22 cellular contexts compared by ENCODE assay signal in genomic region chr4:131764730-131765129, GRCh38.
"Had no signal": no experiment of that assay in that cellular context is flagged by ENCODE, and none has a peak within 500 bp of the region (broad histone marks: within the 10 kb centered on the region; RNA-seq: fewer than 3 reads in every experiment).

No MANE protein-coding gene starts in this region.

- H3K36me3 ChIP-seq: ascending aorta, brain microvascular endothelial cell, gastrocnemius medialis, neural progenitor cell, prostate gland, thyroid gland had no signal

- DNase-seq: activated B cell treated with CpG ODN at 0.5 μM for 24 hours; activated CD4-positive, alpha-beta memory T cell treated with anti-CD3 and anti-CD28 coated beads for 36 hours; activated CD4-positive, alpha-beta T cell treated with anti-CD3 and anti-CD28 coated beads for 4 hours; activated T-cell treated with anti-CD3 and anti-CD28 coated beads, Interleukin-2, amount 50 U/mL, for 48 hours; brain microvascular endothelial cell; central memory CD4-positive, alpha-beta T cell; effector memory CD4-positive, alpha-beta T cell; gastrocnemius medialis; mammary epithelial cell; stimulated activated CD4-positive, alpha-beta T cell treated with anti-CD3 and anti-CD28 coated beads, Interleukin-12 subunit alpha, Interleukin-12 subunit beta, amount 100 ng/mL, for 4 hours; stimulated activated CD4-positive, alpha-beta T cell treated with anti-CD3 and anti-CD28 coated beads, Interleukin-4, amount 100 ng/mL, for 4 hours; stimulated activated naive CD8-positive, alpha-beta T cell treated with anti-CD3 and anti-CD28 coated beads, Interleukin-15, Interleukin-2, amounts not matched to agents 100 U/mL and 50 U/mL, for 24 hours; SW 1271; T-helper 17 cell; thyroid gland had no signal

- H3K27me3 ChIP-seq: ascending aorta, brain microvascular endothelial cell, gastrocnemius medialis, neural progenitor cell, thyroid gland had no signal

- H3K9me3 ChIP-seq: ascending aorta, gastrocnemius medialis, prostate gland, thyroid gland had no signal

- H3K4me3 ChIP-seq: ascending aorta, gastrocnemius medialis, neural progenitor cell, prostate gland, thyroid gland had no signal

- H3K4me1 ChIP-seq: ascending aorta, gastrocnemius medialis, neural progenitor cell, prostate gland, thyroid gland had no signal

- H3K4me2 ChIP-seq: neural progenitor cell had no signal

- ATAC-seq: activated naive CD4-positive, alpha-beta T cell treated with anti-CD3 and anti-CD28 coated beads, Interleukin-2, amount 50 U/mL, for 72 hours; esophagus mucosa; gastrocnemius medialis; left lobe of liver; naive thymus-derived CD8-positive, alpha-beta T cell; stimulated activated naive CD8-positive, alpha-beta T cell treated with anti-CD3 and anti-CD28 coated beads, Interleukin-15, Interleukin-2, amounts not matched to agents 100 U/mL and 50 U/mL, for 24 hours; T-helper 17 cell had no signal

- H2AFZ ChIP-seq: neural progenitor cell had no signal

- H3K9ac ChIP-seq: neural progenitor cell had no signal

- H3K27ac ChIP-seq: ascending aorta, brain microvascular endothelial cell, gastrocnemius medialis, neural progenitor cell, prostate gland, thyroid gland had no signal
